ENCODE assay signal across 8 cellular contexts in genomic region chr1:37471345-37472231, GRCh38. TPM values are rescaled to one million over a fixed set of nuclear protein-coding genes. Genes with fewer than 3 reads are reported as not detected.
A peak's percentile ranks its signal among the peaks of the same experiment; 100 is the strongest.
DNase-seq lines count a peak whose midpoint lies in the region; ATAC-seq and TF ChIP-seq lines count a peak whose summit lies in the region.

No MANE protein-coding gene starts in this region.

- H3K27me3 ChIP-seq in hepatocyte = no peaks in the 10 kb centered on the region

- H3K79me2 ChIP-seq in hepatocyte = peaks cover 34% of the 10 kb centered on the region

- no peaks in the 10 kb centered on the region for H4K20me1 ChIP-seq in hepatocyte (ENCODE audit: insufficient read depth, poor library complexity, severe bottlenecking)

- H3K4me1 ChIP-seq in hepatocyte (ENCODE audit: insufficient read depth) = peaks cover 29% of the 10 kb centered on the region

- H3K27ac ChIP-seq in hepatocyte = peak overlapping the region; percentile 95

- no peaks in the 10 kb centered on the region for H3K9me3 ChIP-seq in hepatocyte (ENCODE audit: low read depth)

- TF ChIP-seq CTCF in astrocyte of the cerebellum (IDR thresholded peaks at IDR 0.05; ENCODE audit: low read depth, low read length, missing control alignments) (no peak), hepatocyte (IDR thresholded peaks at IDR 0.05; ENCODE audit: poor library complexity) (no peak)

- H3K4me3 ChIP-seq in astrocyte of the cerebellum (ENCODE audit: low read depth, low read length) (peak overlapping the region; percentile 18), hepatocyte (no peak overlapping the region)

- DNase-seq in COLO829 (ENCODE audit: low spot score) (peak; percentile 95), M059J (ENCODE audit: low read depth) (peak; percentile 95), astrocyte of the cerebellum (ENCODE audit: low read depth) (peak; percentile 82), hepatocyte (ENCODE audit: low spot score) (peak; percentile 91), renal cortical epithelial cell (ENCODE audit: low read depth) (peak; percentile 93), HuH-7 (ENCODE audit: low spot score) (no peak)
- no peak for DNase-seq in central memory CD4-positive, alpha-beta T cell

- no peak for ATAC-seq in GM21515 (IDR thresholded peaks at IDR 0.05; ENCODE audit: unreplicated experiment)

- peak overlapping the region; percentile 95 for H3K4me2 ChIP-seq in hepatocyte

- WGBS in hepatocyte (ENCODE audit: low lambda C conversion rate, missing lambda C conversion rate) = 38% methylated on average over 13 of the region's 13 CpGs

- no peaks in the 10 kb centered on the region for H3K36me3 ChIP-seq in hepatocyte (replicated peaks; ENCODE audit: insufficient read depth, low read depth)

- H2AFZ ChIP-seq in hepatocyte = peak overlapping the region; percentile 32

- in situ Hi-C loops in astrocyte of the cerebellum (cut with HindIII; ENCODE audit: low sequenced_read_pairs) = no loop called here

- H3K9me2 ChIP-seq in hepatocyte (replicated peaks; ENCODE audit: insufficient read depth) = no peaks in the 10 kb centered on the region

RNA-seq across cellular contexts. Expression of gene ZC3H12A, which starts 2.8 kb away (rescaled TPM):
- 4.5 and 8.6 TPM in 2 replicates for total RNA-seq in M059J (2014; rRNA removed; shearing (Covaris generic))
- total RNA-seq in hepatocyte (30.8 and 30.9 TPM in 2 replicates), renal cortical epithelial cell (18.7 and 24.5 TPM in 2 replicates)
- polyA plus RNA-seq in hepatocyte = 46.2 and 54.9 TPM in 2 replicates

RNA-seq across cellular contexts. Expression of gene MEAF6, which starts 43.0 kb away (rescaled TPM):
- 112 and 148 TPM in 2 replicates for total RNA-seq in M059J (2014; rRNA removed; shearing (Covaris generic))
- total RNA-seq in hepatocyte = 74.7 TPM in 2 replicates
- 46.5 and 62.8 TPM in 2 replicates for polyA plus RNA-seq in hepatocyte
- 60.3 and 79.3 TPM in 2 replicates for total RNA-seq in renal cortical epithelial cell

Comparison
In these comparisons a context has a peak if more than half of its experiments do, and no peak if none do; other contexts are left out.
1. DNase-seq: peak in COLO829 (single experiment), M059J (single experiment), astrocyte of the cerebellum (single experiment), hepatocyte (single experiment) and renal cortical epithelial cell (single experiment); none in HuH-7 (single experiment) and central memory CD4-positive, alpha-beta T cell (single experiment).